Comparison of ENCODE assay signal across 21 cellular contexts in genomic region chr15:63495780-63496179, GRCh38. TPM values are rescaled to one million over a fixed set of nuclear protein-coding genes. Genes with fewer than 3 reads are reported as not detected.
DNase-seq lines count a peak whose midpoint lies in the region; ATAC-seq and TF ChIP-seq lines count a peak whose summit lies in the region.
"Had no signal": no experiment of that assay in that cellular context is flagged by ENCODE, and none has a peak within 500 bp of the region (broad histone marks: within the 10 kb centered on the region; RNA-seq: fewer than 3 reads in every experiment).

No MANE protein-coding gene starts in this region.

- no peaks in the 10 kb centered on the region for H3K36me3 Mint-ChIP-seq in activated naive CD4-positive, alpha-beta T cell treated with anti-CD3 and anti-CD28 coated beads, Interleukin-2, amount 50 U/mL, for 24 hours
- H3K36me3 Mint-ChIP-seq in glutamatergic neuron (ENCODE audit: unreplicated experiment) = no peaks in the 10 kb centered on the region
- no peaks in the 10 kb centered on the region for H3K36me3 Mint-ChIP-seq in MCF 10A (ENCODE audit: insufficient read depth, unreplicated experiment)

- TF ChIP-seq POLR2A in upper lobe of left lung (IDR thresholded peaks at IDR 0.05) = no peak

- BruUV-seq in MCF 10A (replicated peaks; lab: Mats Ljungman, UMichigan) = no TSS peak

- no peaks in the 10 kb centered on the region for H3K27me3 Mint-ChIP-seq in activated naive CD4-positive, alpha-beta T cell treated with anti-CD3 and anti-CD28 coated beads, Interleukin-2, amount 50 U/mL, for 24 hours
- H3K27me3 Mint-ChIP-seq in glutamatergic neuron (ENCODE audit: unreplicated experiment) = peaks cover 10% of the 10 kb centered on the region
- no peaks in the 10 kb centered on the region for H3K27me3 Mint-ChIP-seq in MCF 10A (ENCODE audit: insufficient read depth, unreplicated experiment)
- H3K27me3 Mint-ChIP-seq: naive B cell had no signal

- ATAC-seq in upper lobe of left lung (ENCODE audit: low FRiP score in 2 of 2) (no peak), HG02884 (IDR thresholded peaks at IDR 0.05; ENCODE audit: unreplicated experiment) (no peak)
- ATAC-seq: GM12878, heart left ventricle, lower lobe of right lung had no signal

- peak overlapping the region in 3 of 4 donors; percentile 28 to 97 (median 87) for H3K27ac ChIP-seq in upper lobe of left lung
- H3K27ac ChIP-seq: lower lobe of right lung, uterus had no signal

- peaks cover 59% of the 10 kb centered on the region for H3K4me1 Mint-ChIP-seq in activated naive CD4-positive, alpha-beta T cell treated with anti-CD3 and anti-CD28 coated beads, Interleukin-2, amount 50 U/mL, for 24 hours
- peaks cover 16% of the 10 kb centered on the region for H3K4me1 Mint-ChIP-seq in glutamatergic neuron (ENCODE audit: low read depth, unreplicated experiment)
- H3K4me1 Mint-ChIP-seq in MCF 10A (ENCODE audit: insufficient read depth, unreplicated experiment) = peaks cover 24% of the 10 kb centered on the region

- POLR2A ChIA-PET in MCF 10A (lab: Yijun Ruan, JAX) = interaction anchor here (0.6 to 4.6 kb wide), 4 partner anchors 8 to 577 kb away, joined by 3 to 30 read pairs (median 4); no protein-coding TSS in a partner anchor

- 81 to 89% methylated on average over 2 of the region's 2 CpGs for WGBS in upper lobe of left lung, 2 donors

- no peaks in the 10 kb centered on the region for H3K27me3 ChIP-seq in upper lobe of left lung
- H3K27me3 ChIP-seq: heart left ventricle, uterus had no signal

- peak overlapping the region in 1 of 4 donors; percentile 19 for H3K4me3 ChIP-seq in upper lobe of left lung
- H3K4me3 ChIP-seq: GM12878, heart left ventricle, lower lobe of right lung, prostate gland, skin epidermis, uterus had no signal

- no peak for TF ChIP-seq CTCF in glutamatergic neuron (IDR thresholded peaks at IDR 0.05; ENCODE audit: partially characterized antibody, unreplicated experiment)
- TF ChIP-seq CTCF in upper lobe of left lung (IDR thresholded peaks at IDR 0.05) = no peak
- TF ChIP-seq CTCF in MCF 10A (IDR thresholded peaks at IDR 0.05; ENCODE audit: unreplicated experiment) = no peak

- H3K9me3 ChIP-seq in upper lobe of left lung = no peaks in the 10 kb centered on the region
- H3K9me3 ChIP-seq: heart left ventricle, lower lobe of right lung, prostate gland, uterus had no signal

- no peak for TF ChIP-seq EP300 in upper lobe of left lung (IDR thresholded peaks at IDR 0.05)

- DNase-seq in activated naive CD4-positive, alpha-beta T cell (lab: John Stamatoyannopoulos, UW) = no peak
- DNase-seq in NCI-H82 (lab: John Stamatoyannopoulos, UW) (peak; percentile 96), glutamatergic neuron (no peak), upper lobe of left lung (no peak), dermis blood vessel endothelial cell (no peak), MCF 10A (ENCODE audit: unreplicated experiment) (no peak)
- DNase-seq: activated gamma-delta T cell; DMS153; GF-D8; heart left ventricle; lower lobe of right lung; naive B cell; NCI-H774; stimulated activated CD4-positive, alpha-beta T cell treated with anti-CD3 and anti-CD28 coated beads, Interleukin-4, amount 100 ng/mL, for 24 hours; uterus had no signal

- H3K4me1 ChIP-seq in upper lobe of left lung = peaks cover 16 to 60% (median 37%) of the 10 kb centered on the region in 4 donors
- H3K4me1 ChIP-seq: uterus had no signal

- intact Hi-C loops in MCF 10A (cut with micrococcal nuclease) = no loop called here

- H3K9me3 Mint-ChIP-seq in activated naive CD4-positive, alpha-beta T cell treated with anti-CD3 and anti-CD28 coated beads, Interleukin-2, amount 50 U/mL, for 24 hours = no peaks in the 10 kb centered on the region
- H3K9me3 Mint-ChIP-seq in glutamatergic neuron (ENCODE audit: unreplicated experiment) = peaks cover 7% of the 10 kb centered on the region
- H3K9me3 Mint-ChIP-seq in MCF 10A (ENCODE audit: unreplicated experiment) = no peaks in the 10 kb centered on the region
- H3K9me3 Mint-ChIP-seq: endodermal cell had no signal

- peak overlapping the region; percentile 66 for H3K27ac Mint-ChIP-seq in activated naive CD4-positive, alpha-beta T cell treated with anti-CD3 and anti-CD28 coated beads, Interleukin-2, amount 50 U/mL, for 24 hours
- H3K27ac Mint-ChIP-seq in glutamatergic neuron (ENCODE audit: unreplicated experiment) (no peak overlapping the region), MCF 10A (ENCODE audit: low read depth, unreplicated experiment) (no peak overlapping the region)
- H3K27ac Mint-ChIP-seq: endodermal cell had no signal

- no peak overlapping the region for H3K4me3 Mint-ChIP-seq in activated naive CD4-positive, alpha-beta T cell treated with anti-CD3 and anti-CD28 coated beads, Interleukin-2, amount 50 U/mL, for 24 hours
- H3K4me3 Mint-ChIP-seq in glutamatergic neuron (ENCODE audit: unreplicated experiment) (peak overlapping the region; percentile 28), MCF 10A (ENCODE audit: unreplicated experiment) (no peak overlapping the region)
- H3K4me3 Mint-ChIP-seq: endodermal cell, naive B cell had no signal

- CTCF ChIA-PET in MCF 10A (lab: Yijun Ruan, JAX) = interaction anchor here (1.1 to 2.2 kb wide), 7 partner anchors 9 to 104 kb away, joined by 3 to 9 read pairs (median 4); no protein-coding TSS in a partner anchor

- no peaks in the 10 kb centered on the region for H3K36me3 ChIP-seq in upper lobe of left lung
- H3K36me3 ChIP-seq: heart left ventricle, lower lobe of right lung, prostate gland, uterus had no signal

RNA-seq across cellular contexts. Expression of gene USP3, which starts 8.6 kb away (rescaled TPM):
- total RNA-seq in glutamatergic neuron (ENCODE audit: unreplicated experiment) = 50.9 TPM
- 10 to 100 TPM; 45.7 to 87.0 (median 63.8) TPM for total RNA-seq in upper lobe of left lung
- 39.7 and 47.6 TPM in 2 replicates for total RNA-seq in dermis blood vessel endothelial cell
- total RNA-seq in MCF 10A (2022) = 59.0 and 70.2 TPM in 2 replicates
